Comparison of ENCODE assay signal across 13 cellular contexts in the genomic region with DNA sequence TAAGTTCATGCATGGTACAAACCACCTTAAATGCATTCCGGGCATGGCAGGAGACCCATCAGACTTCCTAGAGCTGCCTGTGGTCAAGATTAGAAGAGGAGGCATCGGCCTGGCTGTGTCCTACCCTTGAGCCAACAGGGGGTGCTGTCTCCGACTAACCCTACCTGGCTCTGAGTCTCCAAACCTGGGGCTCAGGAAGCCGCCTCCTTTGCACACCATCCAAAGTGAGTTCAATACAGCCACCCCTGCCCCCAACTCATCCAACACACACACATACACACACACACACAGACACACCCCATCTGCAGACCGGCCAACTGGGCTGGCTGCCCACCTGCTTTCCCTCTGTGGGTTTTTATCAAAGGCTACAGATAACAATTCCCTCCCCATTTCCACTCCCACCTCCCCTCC.
DNase-seq lines count a peak whose midpoint lies in the region; ATAC-seq and TF ChIP-seq lines count a peak whose summit lies in the region.
"Had no signal": no experiment of that assay in that cellular context is flagged by ENCODE, and none has a peak within 500 bp of the region (broad histone marks: within the 10 kb centered on the region; RNA-seq: fewer than 3 reads in every experiment).

No MANE protein-coding gene starts in this region.

- no peak overlapping the region for H3K27ac ChIP-seq in PC-3 (ENCODE audit: low read length)
- H3K27ac ChIP-seq: prostate gland had no signal

- H2AFZ ChIP-seq in PC-3 (ENCODE audit: low read length), result no peak overlapping the region

- in situ Hi-C loops in GM13977 (cut with MboI; ENCODE audit: low pct_unique_long_range_greater_than_20kb, low sequenced_read_pairs, unreplicated experiment), result no loop called here

- no peak overlapping the region for H3K9ac ChIP-seq in PC-3 (ENCODE audit: low read length)

- H3K9me2 ChIP-seq in PC-3 (replicated peaks; ENCODE audit: low read length), result no peaks in the 10 kb centered on the region

- no peaks in the 10 kb centered on the region for H3F3A ChIP-seq in PC-3 (ENCODE audit: low read length, unreplicated experiment)

- no peak for ATAC-seq in PC-3
- no peak for ATAC-seq in HG03108 (IDR thresholded peaks at IDR 0.05; ENCODE audit: unreplicated experiment)

- no peak overlapping the region for H3K4me3 ChIP-seq in PC-3 (ENCODE audit: low read length)
- no peak overlapping the region for H3K4me3 ChIP-seq in fibroblast of pulmonary artery (replicated peaks; ENCODE audit: low read depth, low read length)
- H3K4me3 ChIP-seq in retinal pigment epithelial cell (ENCODE audit: low read length), result no peak overlapping the region
- H3K4me3 ChIP-seq: prostate gland had no signal

- H3K4me1 ChIP-seq in PC-3 (ENCODE audit: insufficient read depth, low read length), result peaks cover 8% of the 10 kb centered on the region; the same call in 1 of the 2 replicates
- H3K4me1 ChIP-seq: prostate gland had no signal

- no TSS peak for BruUV-seq in PC-3 (replicated peaks; lab: Mats Ljungman, UMichigan)

- peaks cover 7% of the 10 kb centered on the region for H3K9me3 ChIP-seq in PC-3 (ENCODE audit: low read length)
- H3K9me3 ChIP-seq: prostate gland had no signal

- no peak for DNase-seq in GM13977 (ENCODE audit: low spot score)
- DNase-seq in PC-3, result no peak
- DNase-seq in fibroblast of pulmonary artery (ENCODE audit: low read depth), result peak; percentile 42
- DNase-seq in retinal pigment epithelial cell (ENCODE audit: low read depth), result no peak
- no peak for DNase-seq in NCI-H446 treated with DMSO at 0.1 percent for 48 hours (lab: John Stamatoyannopoulos, UW)
- DNase-seq in middle frontal gyrus (ENCODE audit: extremely low spot score, low spot score), result no peak
- DNase-seq: activated CD4-positive, alpha-beta T cell treated with anti-CD3 and anti-CD28 coated beads, Interleukin-2, amount 50 U/mL, for 1 hour; activated gamma-delta T cell treated with Interleukin-2 at 50 U/mL for 16 hours; DMS 273 treated with DMSO at 0.1 percent for 48 hours; NCI-H1048; stimulated activated CD4-positive, alpha-beta T cell treated with anti-CD3 and anti-CD28 coated beads, Interleukin-4, amount 100 ng/mL, for 4 hours had no signal

- intact Hi-C loops in PC-3 (cut with micrococcal nuclease), result loop anchor here (10.0 kb wide), 1 partner anchor 205 kb away; a partner anchor contains a TSS

- peak; percentile 16 for TF ChIP-seq CTCF in GM13977 (IDR thresholded peaks at IDR 0.05; ENCODE audit: extremely low read depth, insufficient read depth, missing control alignments)
- peak; percentile 48 for TF ChIP-seq CTCF in PC-3 (conservative IDR thresholded peaks at IDR 0.05; ENCODE audit: low read depth, low read length)
- peak; percentile 36 for TF ChIP-seq CTCF in fibroblast of pulmonary artery (IDR thresholded peaks at IDR 0.05; ENCODE audit: low read length, missing control alignments)
- peak; percentile 34 for TF ChIP-seq CTCF in retinal pigment epithelial cell (conservative IDR thresholded peaks at IDR 0.05; ENCODE audit: low read depth, low read length)

- no peaks in the 10 kb centered on the region for H3K79me2 ChIP-seq in PC-3 (ENCODE audit: low read length)

- H4K20me1 ChIP-seq in PC-3 (ENCODE audit: low read length), result no peaks in the 10 kb centered on the region

- no peaks in the 10 kb centered on the region for H3K36me3 ChIP-seq in PC-3 (ENCODE audit: low read depth, low read length)
- H3K36me3 ChIP-seq: prostate gland had no signal

- no peaks in the 10 kb centered on the region for H3K27me3 ChIP-seq in PC-3 (ENCODE audit: low read length)

- POLR2A ChIA-PET in PC-3 (lab: Charles Lee; ENCODE audit: unreplicated experiment), result no interaction called here

- no peak overlapping the region for H3K4me2 ChIP-seq in PC-3 (ENCODE audit: low read length)

- CTCF ChIA-PET in PC-3 (lab: Charles Lee), result no interaction called here
